In genomic region chr2:199458806-199459285, GRCh38 we compare ENCODE assay signal across 9 cellular contexts. TPM values are rescaled to one million over a fixed set of nuclear protein-coding genes. Genes with fewer than 3 reads are reported as not detected.
DNase-seq lines count a peak whose midpoint lies in the region; ATAC-seq, FAIRE-seq and TF ChIP-seq lines count a peak whose summit lies in the region.
"Had no signal": no experiment of that assay in that cellular context is flagged by ENCODE, and none has a peak within 500 bp of the region (broad histone marks: within the 10 kb centered on the region; RNA-seq: fewer than 3 reads in every experiment).

No MANE protein-coding gene starts in this region.

- H3K27me3 ChIP-seq in HUES48 (ENCODE audit: control insufficient read depth, insufficient read depth, low read length) (peaks cover 78% of the 10 kb centered on the region), astrocyte (ENCODE audit: insufficient read depth, low read length) (peaks cover 17% of the 10 kb centered on the region)

- peak overlapping the region; percentile 95 for H2AFZ ChIP-seq in astrocyte (ENCODE audit: low read depth, low read length)

- peak; percentile 69 for DNase-seq in AG08396 (ENCODE audit: low spot score)
- no peak for DNase-seq in astrocyte (ENCODE audit: low read depth)
- DNase-seq in islet precursor cell = peak; percentile 63
- DNase-seq in stimulated activated naive B cell treated with anti-CD40 and anti-IgM and Interleukin-4, amounts not matched to agents 10 μg/mL and 1 μg/mL and 100 μg/mL, for 72 hours = peak; percentile 35
- no peak for DNase-seq in NCI-H1930 (lab: John Stamatoyannopoulos, UW)

- peaks cover 12% of the 10 kb centered on the region for H4K20me1 ChIP-seq in astrocyte (ENCODE audit: insufficient read depth, low read length)

- no peak for FAIRE-seq in astrocyte (lab: Jason Lieb, UNC)
- FAIRE-seq: islet of Langerhans had no signal

- H3K4me3 ChIP-seq in HUES48 (ENCODE audit: low read depth, low read length) (peak overlapping the region; percentile 84), astrocyte (ENCODE audit: insufficient read depth, low read depth, low read length) (peak overlapping the region; percentile 76)

- H3K9ac ChIP-seq in HUES48 (ENCODE audit: low read depth, low read length) (no peak overlapping the region), astrocyte (ENCODE audit: low read length) (peak overlapping the region; percentile 84)

- H3K4me2 ChIP-seq in astrocyte (ENCODE audit: low read length) = peak overlapping the region; percentile 92

- no peak for TF ChIP-seq CTCF in astrocyte (IDR thresholded peaks at IDR 0.05; ENCODE audit: insufficient read depth, low read depth, low read length)

- H3K4me1 ChIP-seq in HUES48 (ENCODE audit: control insufficient read depth, insufficient read depth, low read length) = peaks cover 21% of the 10 kb centered on the region
- H3K4me1 ChIP-seq in astrocyte (ENCODE audit: insufficient read depth, low read length) = peaks cover 16% of the 10 kb centered on the region

- H3K36me3 ChIP-seq in HUES48 (ENCODE audit: control insufficient read depth, insufficient read depth, low read length) (no peaks in the 10 kb centered on the region), astrocyte (ENCODE audit: insufficient read depth, low read length) (no peaks in the 10 kb centered on the region)

- H3K9me3 ChIP-seq in HUES48 (ENCODE audit: control insufficient read depth, insufficient read depth, low read length) (no peaks in the 10 kb centered on the region), astrocyte (ENCODE audit: insufficient read depth, low read depth, low read length) (no peaks in the 10 kb centered on the region)

- H3K27ac Mint-ChIP-seq in astrocyte (ENCODE audit: unreplicated experiment) = no peak overlapping the region
- H3K27ac Mint-ChIP-seq in stimulated activated naive B cell treated with anti-CD40 and anti-IgM and Interleukin-4, amounts not matched to agents 10 μg/mL and 1 μg/mL and 100 μg/mL, for 72 hours = no peak overlapping the region

- peaks cover 3% of the 10 kb centered on the region for H3K4me1 Mint-ChIP-seq in astrocyte (ENCODE audit: low read depth, unreplicated experiment)
- peaks cover 21 to 44% of the 10 kb centered on the region in 2 donors for H3K4me1 Mint-ChIP-seq in stimulated activated naive B cell treated with anti-CD40 and anti-IgM and Interleukin-4, amounts not matched to agents 10 μg/mL and 1 μg/mL and 100 μg/mL, for 72 hours

- H3K9me3 Mint-ChIP-seq in astrocyte (ENCODE audit: unreplicated experiment) = no peaks in the 10 kb centered on the region
- H3K9me3 Mint-ChIP-seq in stimulated activated naive B cell treated with anti-CD40 and anti-IgM and Interleukin-4, amounts not matched to agents 10 μg/mL and 1 μg/mL and 100 μg/mL, for 72 hours = peaks cover 0 to 1% of the 10 kb centered on the region in 2 donors

- ATAC-seq in GM19351 (IDR thresholded peaks at IDR 0.05; ENCODE audit: unreplicated experiment) (peak; percentile 37), HG03469 (IDR thresholded peaks at IDR 0.05; ENCODE audit: unreplicated experiment) (no peak)
- ATAC-seq in stimulated activated naive B cell treated with anti-CD40 and anti-IgM and Interleukin-4, amounts not matched to agents 10 μg/mL and 1 μg/mL and 100 μg/mL, for 72 hours (replicated peaks) = peak; percentile 33 to 51

- H3K4me3 Mint-ChIP-seq in astrocyte (ENCODE audit: unreplicated experiment) = peak overlapping the region; percentile 98
- H3K4me3 Mint-ChIP-seq in stimulated activated naive B cell treated with anti-CD40 and anti-IgM and Interleukin-4, amounts not matched to agents 10 μg/mL and 1 μg/mL and 100 μg/mL, for 72 hours = peak overlapping the region; percentile 88 to 90

- H3K27me3 Mint-ChIP-seq in astrocyte (ENCODE audit: low read depth, unreplicated experiment) = peaks cover 16% of the 10 kb centered on the region
- H3K27me3 Mint-ChIP-seq in stimulated activated naive B cell treated with anti-CD40 and anti-IgM and Interleukin-4, amounts not matched to agents 10 μg/mL and 1 μg/mL and 100 μg/mL, for 72 hours = peaks cover 46 to 72% of the 10 kb centered on the region in 2 donors

- H3K27ac ChIP-seq in HUES48 (ENCODE audit: low read depth, low read length) (peak overlapping the region; percentile 6), astrocyte (ENCODE audit: low read depth, low read length) (peak overlapping the region; percentile 86)

- no peaks in the 10 kb centered on the region for H3K36me3 Mint-ChIP-seq in astrocyte (ENCODE audit: low read depth, unreplicated experiment)
- no peaks in the 10 kb centered on the region for H3K36me3 Mint-ChIP-seq in stimulated activated naive B cell treated with anti-CD40 and anti-IgM and Interleukin-4, amounts not matched to agents 10 μg/mL and 1 μg/mL and 100 μg/mL, for 72 hours

- peaks cover 48% of the 10 kb centered on the region for H3K79me2 ChIP-seq in astrocyte (ENCODE audit: insufficient read depth, low read length)

RNA-seq across cellular contexts. Expression of gene SATB2, which starts 1.1 kb away (rescaled TPM):
- total RNA-seq in astrocyte = 11.6 and 12.3 TPM in 2 replicates

Comparison
In these comparisons a context has a peak if more than half of its experiments do, and no peak if none do; other contexts are left out.
1. DNase-seq: peak in AG08396 (single experiment), islet precursor cell (single experiment) and stimulated activated naive B cell treated with anti-CD40 and anti-IgM and Interleukin-4, amounts not matched to agents 10 μg/mL and 1 μg/mL and 100 μg/mL, for 72 hours (single experiment); none in astrocyte (single experiment) and NCI-H1930 (0 of 2).